8 cellular contexts compared by ENCODE assay signal in the genomic region with DNA sequence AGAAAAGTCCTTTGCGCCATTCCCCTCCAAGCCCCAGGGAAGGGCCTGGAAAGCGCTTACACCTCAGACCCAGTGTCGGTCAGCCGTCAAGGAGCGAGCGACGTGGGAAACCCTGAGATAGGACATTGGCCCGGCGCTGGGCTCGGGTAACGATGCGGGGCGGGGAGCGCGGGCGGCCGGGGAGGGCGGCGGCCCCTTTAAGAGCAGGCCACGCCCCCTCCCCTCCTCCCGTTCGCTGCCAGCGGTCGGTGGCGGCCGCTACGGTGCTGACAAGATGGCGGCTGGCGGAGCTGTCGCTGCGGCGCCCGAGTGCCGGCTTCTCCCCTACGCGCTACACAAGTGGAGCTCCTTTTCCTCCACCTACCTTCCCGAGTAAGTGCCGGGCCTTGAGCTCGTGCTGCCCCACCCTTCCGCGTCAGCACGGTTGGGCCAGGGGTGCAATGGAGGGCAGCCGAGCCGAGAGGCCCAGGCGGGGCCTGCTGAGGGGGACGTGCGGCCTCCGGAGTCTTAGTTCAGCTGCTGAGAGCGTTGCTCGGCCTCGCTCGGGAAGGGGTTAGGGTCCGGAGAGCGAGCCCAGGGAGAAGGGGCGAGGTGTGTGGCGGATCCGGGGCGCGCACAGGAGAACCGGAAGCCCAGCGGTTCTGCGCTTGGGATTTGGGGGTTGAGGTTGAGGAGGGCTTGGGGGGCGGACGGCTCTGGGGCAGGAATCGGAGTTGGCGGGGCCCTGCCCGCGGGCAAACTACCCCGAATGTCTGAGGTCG. TPM values are rescaled to one million over a fixed set of nuclear protein-coding genes. Genes with fewer than 3 reads are reported as not detected.
DNase-seq lines count a peak whose midpoint lies in the region; ATAC-seq, FAIRE-seq and TF ChIP-seq lines count a peak whose summit lies in the region.

TSS of gene MKLN1 (plus strand) at position 251 of the 761 bp plus-strand sequence. CDS start at position 275, 24 bp downstream.

- H3K27me3 Mint-ChIP-seq in T-helper 17 cell = no peaks in the 10 kb centered on the region

- peak; percentile 97 for ATAC-seq in HG02798 (IDR thresholded peaks at IDR 0.05; ENCODE audit: poor library complexity, unreplicated experiment)
- peak; percentile 96 for ATAC-seq in T-helper 17 cell
- ATAC-seq in left ventricle myocardium superior = peak; percentile 99

- intact Hi-C loops in left ventricle myocardium superior (cut with micrococcal nuclease) = no loop called here

- peak within 1 kb of the TSS; percentile 98 for H3K27ac Mint-ChIP-seq in T-helper 17 cell

- H3K4me3 Mint-ChIP-seq in T-helper 17 cell = peak within 1 kb of the TSS; percentile 97

- no peak for FAIRE-seq in urothelium cell line (lab: Jason Lieb, UNC)

- DNase-seq in GM13977 (ENCODE audit: low spot score) (peak; percentile 95), NCI-H1436 (lab: John Stamatoyannopoulos, UW) (peak; percentile 87), T-helper 17 cell (peak; percentile 84 to 88 (median 85)), amygdala (lab: John Stamatoyannopoulos, UW) (peak; percentile 31 to 91 (median 80)), left ventricle myocardium superior (peak; percentile 97), pulmonary artery endothelial cell (ENCODE audit: low read depth, low spot score) (peak; percentile 71), urothelium cell line (ENCODE audit: low spot score) (peak; percentile 89)

- H3K9me3 ChIP-seq in T-helper 17 cell (ENCODE audit: control insufficient read depth, low read length, poor library complexity, severe bottlenecking) = no peaks in the 10 kb centered on the region

- H3K36me3 Mint-ChIP-seq in T-helper 17 cell (ENCODE audit: low read depth) = peaks cover 6% of the 10 kb centered on the region

- no peak for TF ChIP-seq CTCF in GM13977 (IDR thresholded peaks at IDR 0.05; ENCODE audit: extremely low read depth, insufficient read depth, missing control alignments)

- H3K4me1 Mint-ChIP-seq in T-helper 17 cell = peaks cover 59% of the 10 kb centered on the region

- in situ Hi-C loops in GM13977 (cut with MboI; ENCODE audit: low pct_unique_long_range_greater_than_20kb, low sequenced_read_pairs, unreplicated experiment) = no loop called here

RNA-seq across cellular contexts. Expression of gene MKLN1, which starts in this region (rescaled TPM):
- total RNA-seq in T-helper 17 cell = 10 to 100 TPM; 46.5 to 51.1 TPM
- total RNA-seq in left ventricle myocardium superior = 44.9 TPM
- 16.6 and 30.0 TPM in 2 replicates for total RNA-seq in pulmonary artery endothelial cell

Comparison
In these comparisons a context has a peak if more than half of its experiments do, and no peak if none do; other contexts are left out.
1. Peak in every context shown above with its lines: DNase-seq and ATAC-seq.